ENCODE assay signal across 26 cellular contexts in genomic region chr7:33237034-33237433, GRCh38.
DNase-seq lines count a peak whose midpoint lies in the region; ATAC-seq and TF ChIP-seq lines count a peak whose summit lies in the region.
"Had no signal": no experiment of that assay in that cellular context is flagged by ENCODE, and none has a peak within 500 bp of the region (broad histone marks: within the 10 kb centered on the region; RNA-seq: fewer than 3 reads in every experiment).

No MANE protein-coding gene starts in this region.

- POLR2A ChIA-PET in T-cell (lab: Charles Lee) (no interaction called here), SK-N-SH (lab: Yijun Ruan, JAX) (no interaction called here)

- no peak overlapping the region for H2AFZ ChIP-seq in SK-N-SH (ENCODE audit: low read depth)
- H2AFZ ChIP-seq: GM23248 had no signal

- H3K79me2 ChIP-seq in SK-N-SH (ENCODE audit: insufficient read depth), result no peaks in the 10 kb centered on the region; the same call in 1 of the 2 replicates

- DNase-seq in RPMI7951 (ENCODE audit: low read depth), result peak; percentile 3
- DNase-seq in right lobe of liver, result no peak
- DNase-seq in T-cell, result no peak
- DNase-seq in SK-N-SH, result no peak
- no peak for DNase-seq in HAP-1 (ENCODE audit: low spot score in 2 of 2)
- DNase-seq: activated B cell treated with CpG ODN at 0.5 μM for 24 hours; activated CD4-positive, alpha-beta memory T cell treated with anti-CD3 and anti-CD28 coated beads for 36 hours; activated gamma-delta T cell; activated naive CD8-positive, alpha-beta T cell treated with anti-CD3 and anti-CD28 coated beads, Interleukin-2, amount 50 U/mL, for 24 hours; body of pancreas; CD4-positive, CD25-positive, alpha-beta regulatory T cell; GM23248; mesenchymal stem cell; NCI-H1092; NCI-H187 treated with DMSO at 0.1 percent for 48 hours; NCI-H226; NCI-H82; SJCRH30; small intestine; stimulated activated CD4-positive, alpha-beta T cell treated with anti-CD3 and anti-CD28 coated beads, Interleukin-2, amount 100 ng/mL, for 24 hours; testis; uterus had no signal

- intact Hi-C loops in right lobe of liver (cut with DNase I), result no loop called here

- WGBS in right lobe of liver (ENCODE audit: insufficient coverage, low coverage, low lambda C conversion rate, missing lambda C conversion rate), result 9% methylated on average over 2 of the region's 2 CpGs
- WGBS in SK-N-SH (ENCODE audit: low lambda C conversion rate), result 78% methylated on average over 2 of the region's 2 CpGs

- no peaks in the 10 kb centered on the region for H3K27me3 Mint-ChIP-seq in T-cell
- H3K27me3 Mint-ChIP-seq: activated B cell treated with CpG ODN at 0.5 μM for 24 hours; activated CD4-positive, alpha-beta memory T cell treated with anti-CD3 and anti-CD28 coated beads for 36 hours; activated naive CD8-positive, alpha-beta T cell treated with anti-CD3 and anti-CD28 coated beads, Interleukin-2, amount 50 U/mL, for 24 hours; CD4-positive, CD25-positive, alpha-beta regulatory T cell had no signal

- TF ChIP-seq POLR2A in right lobe of liver (IDR thresholded peaks at IDR 0.05), result no peak

- in situ Hi-C loops in HAP-1 (cut with MboI; ENCODE audit: low sequenced_read_pairs), result loop anchor here (25.0 kb wide), 1 partner anchor 700 kb away; no protein-coding TSS in a partner anchor

- H3K4me1 Mint-ChIP-seq in T-cell, result no peaks in the 10 kb centered on the region
- H3K4me1 Mint-ChIP-seq: activated naive CD8-positive, alpha-beta T cell treated with anti-CD3 and anti-CD28 coated beads, Interleukin-2, amount 50 U/mL, for 24 hours; stimulated activated effector memory CD8-positive, alpha-beta T cell treated with anti-CD3 and anti-CD28 coated beads, Interleukin-12 subunit alpha, Interleukin-12 subunit beta, amount 100 ng/mL, for 72 hours had no signal

- no peaks in the 10 kb centered on the region for H3K9me3 ChIP-seq in right lobe of liver
- H3K9me3 ChIP-seq in SK-N-SH, result no peaks in the 10 kb centered on the region
- no peaks in the 10 kb centered on the region for H3K9me3 ChIP-seq in HAP-1
- H3K9me3 ChIP-seq: body of pancreas, SJCRH30, testis, uterus had no signal

- no peak overlapping the region for H3K27ac Mint-ChIP-seq in T-cell
- H3K27ac Mint-ChIP-seq: activated B cell treated with CpG ODN at 0.5 μM for 24 hours; activated CD4-positive, alpha-beta memory T cell treated with anti-CD3 and anti-CD28 coated beads for 36 hours; activated naive CD8-positive, alpha-beta T cell treated with anti-CD3 and anti-CD28 coated beads, Interleukin-2, amount 50 U/mL, for 24 hours; CD4-positive, CD25-positive, alpha-beta regulatory T cell; stimulated activated effector memory CD8-positive, alpha-beta T cell treated with anti-CD3 and anti-CD28 coated beads, Interleukin-12 subunit alpha, Interleukin-12 subunit beta, amount 100 ng/mL, for 72 hours had no signal

- H3K27me3 ChIP-seq in right lobe of liver (no peaks in the 10 kb centered on the region), SK-N-SH (ENCODE audit: insufficient read depth) (no peaks in the 10 kb centered on the region), HAP-1 (ENCODE audit: low read depth) (no peaks in the 10 kb centered on the region; the same call in none of the 2 replicates)
- H3K27me3 ChIP-seq: body of pancreas, SJCRH30, testis, uterus had no signal

- H3F3A ChIP-seq in SK-N-SH (replicated peaks; ENCODE audit: insufficient read depth), result no peaks in the 10 kb centered on the region

- peak; percentile 63 for ATAC-seq in GM18867 (IDR thresholded peaks at IDR 0.05; ENCODE audit: unreplicated experiment)
- ATAC-seq in HG03175 (IDR thresholded peaks at IDR 0.05; ENCODE audit: unreplicated experiment), result peak; percentile 45
- ATAC-seq in right lobe of liver, result peak in 3 of 4 donors; percentile 52 to 81 (median 54)
- ATAC-seq in T-cell (replicated peaks in 1 of 4), result no peak
- ATAC-seq: activated naive CD8-positive, alpha-beta T cell treated with anti-CD3 and anti-CD28 coated beads, Interleukin-2, amount 50 U/mL, for 24 hours; body of pancreas; K562; stimulated activated effector memory CD8-positive, alpha-beta T cell treated with anti-CD3 and anti-CD28 coated beads, Interleukin-12 subunit alpha, Interleukin-12 subunit beta, amount 100 ng/mL, for 72 hours had no signal

- H3K9me3 Mint-ChIP-seq in T-cell, result no peaks in the 10 kb centered on the region
- H3K9me3 Mint-ChIP-seq: activated B cell treated with CpG ODN at 0.5 μM for 24 hours; activated CD4-positive, alpha-beta memory T cell treated with anti-CD3 and anti-CD28 coated beads for 36 hours; activated naive CD8-positive, alpha-beta T cell treated with anti-CD3 and anti-CD28 coated beads, Interleukin-2, amount 50 U/mL, for 24 hours; stimulated activated effector memory CD8-positive, alpha-beta T cell treated with anti-CD3 and anti-CD28 coated beads, Interleukin-12 subunit alpha, Interleukin-12 subunit beta, amount 100 ng/mL, for 72 hours had no signal

- H3K27ac ChIP-seq in right lobe of liver (no peak overlapping the region), SK-N-SH (ENCODE audit: low read depth in 2 of 2, low read length in 1 of 2) (no peak overlapping the region)
- H3K27ac ChIP-seq: body of pancreas, GM23248, SJCRH30, testis, uterus had no signal

- H3K4me3 Mint-ChIP-seq in T-cell, result no peak overlapping the region
- H3K4me3 Mint-ChIP-seq: activated B cell treated with CpG ODN at 0.5 μM for 24 hours; activated CD4-positive, alpha-beta memory T cell treated with anti-CD3 and anti-CD28 coated beads for 36 hours; activated naive CD8-positive, alpha-beta T cell treated with anti-CD3 and anti-CD28 coated beads, Interleukin-2, amount 50 U/mL, for 24 hours; CD4-positive, CD25-positive, alpha-beta regulatory T cell; stimulated activated effector memory CD8-positive, alpha-beta T cell treated with anti-CD3 and anti-CD28 coated beads, Interleukin-12 subunit alpha, Interleukin-12 subunit beta, amount 100 ng/mL, for 72 hours had no signal

- H3K36me3 ChIP-seq in right lobe of liver, result no peaks in the 10 kb centered on the region
- H3K36me3 ChIP-seq in SK-N-SH (replicated peaks in 1 of 2; ENCODE audit: control insufficient read depth in 1 of 2, insufficient read depth in 2 of 2, low read length in 1 of 2), result no peaks in the 10 kb centered on the region
- no peaks in the 10 kb centered on the region for H3K36me3 ChIP-seq in HAP-1 (replicated peaks)
- H3K36me3 ChIP-seq: SJCRH30, uterus had no signal

- no peak overlapping the region for H3K9ac ChIP-seq in SK-N-SH
- H3K9ac ChIP-seq: GM23248 had no signal

- no peak for TF ChIP-seq RAD21 in SK-N-SH (IDR thresholded peaks at IDR 0.05; ENCODE audit: low read length)

- TF ChIP-seq CTCF in right lobe of liver (IDR thresholded peaks at IDR 0.05), result no peak
- TF ChIP-seq CTCF in SK-N-SH (IDR thresholded peaks at IDR 0.05), result no peak

- H3K36me3 Mint-ChIP-seq in T-cell, result no peaks in the 10 kb centered on the region
- H3K36me3 Mint-ChIP-seq: activated CD4-positive, alpha-beta memory T cell treated with anti-CD3 and anti-CD28 coated beads for 36 hours; CD4-positive, CD25-positive, alpha-beta regulatory T cell; stimulated activated effector memory CD8-positive, alpha-beta T cell treated with anti-CD3 and anti-CD28 coated beads, Interleukin-12 subunit alpha, Interleukin-12 subunit beta, amount 100 ng/mL, for 72 hours had no signal

- 0 out of 2 replicates have a peak, but pooled peaks cover 3% of the 10 kb centered on the region for H3K9me2 ChIP-seq in SK-N-SH

- H4K20me1 ChIP-seq in SK-N-SH (ENCODE audit: insufficient read depth), result no peaks in the 10 kb centered on the region

- CTCF ChIA-PET in T-cell (lab: Charles Lee), result no interaction called here
- CTCF ChIA-PET in SK-N-SH (lab: Yijun Ruan, JAX), result interaction anchor here (1.1 to 3.6 kb wide), 3 partner anchors 51 to 696 kb away, joined by 3 to 11 read pairs (median 5); no protein-coding TSS in a partner anchor

- H3K4me3 ChIP-seq in right lobe of liver (no peak overlapping the region), SK-N-SH (ENCODE audit: low read depth in 2 of 2, low read length in 1 of 2) (no peak overlapping the region), HAP-1 (no peak overlapping the region)
- H3K4me3 ChIP-seq: body of pancreas, GM23248, K562, SJCRH30, testis, uterus had no signal

- no peak overlapping the region for H3K4me2 ChIP-seq in SK-N-SH

- no peak for TF ChIP-seq EP300 in SK-N-SH (IDR thresholded peaks at IDR 0.05; ENCODE audit: borderline replicate concordance in 1 of 2, low read depth in 1 of 2, low read length in 1 of 2)

- H3K4me1 ChIP-seq in right lobe of liver, result no peaks in the 10 kb centered on the region
- peaks cover 0 to 4% of the 10 kb centered on the region in 2 experiments; a peak in 1 of 4 replicates for H3K4me1 ChIP-seq in SK-N-SH (ENCODE audit: control insufficient read depth in 1 of 2, insufficient read depth in 2 of 2, low read depth in 1 of 2, low read length in 1 of 2)
- H3K4me1 ChIP-seq in HAP-1, result no peaks in the 10 kb centered on the region
- H3K4me1 ChIP-seq: body of pancreas, SJCRH30, testis, uterus had no signal

TF ChIP-seq in SK-N-SH, 30 proteins besides CTCF, POLR2A, EP300 and RAD21 (continues in another document):
- TF ChIP-seq RXRA (IDR thresholded peaks at IDR 0.05; ENCODE audit: borderline replicate concordance, low read depth) (no peak), SIN3A (IDR thresholded peaks at IDR 0.05; ENCODE audit: borderline replicate concordance, low read depth, low read length) (no peak), MXI1 (IDR thresholded peaks at IDR 0.05; ENCODE audit: low read depth, low read length) (no peak), RFX5 (IDR thresholded peaks at IDR 0.05; ENCODE audit: low read length) (no peak), RCOR1 (IDR thresholded peaks at IDR 0.05; ENCODE audit: low read length) (no peak), USF1 (IDR thresholded peaks at IDR 0.05; ENCODE audit: borderline replicate concordance, low read depth) (no peak), USF2 (IDR thresholded peaks at IDR 0.05; ENCODE audit: borderline replicate concordance, low read depth, low read length) (no peak), YY1 (IDR thresholded peaks at IDR 0.05; ENCODE audit: low read depth) (no peak), SMC3 (IDR thresholded peaks at IDR 0.05; ENCODE audit: low read depth, low read length) (no peak), CHD2 (IDR thresholded peaks at IDR 0.05; ENCODE audit: low read length, partially characterized antibody) (no peak)

Comparison
In these comparisons a context has a peak if more than half of its experiments do, and no peak if none do; other contexts are left out.
1. ATAC-seq: peak in GM18867 (single experiment), HG03175 (single experiment) and right lobe of liver (3 of 4); none in T-cell (0 of 4).